In genomic region chr1:245389878-245390277, GRCh38 we compare ENCODE assay signal across 30 cellular contexts.
"Had no signal": no experiment of that assay in that cellular context is flagged by ENCODE, and none has a peak within 500 bp of the region (broad histone marks: within the 10 kb centered on the region; RNA-seq: fewer than 3 reads in every experiment).

No MANE protein-coding gene starts in this region.

- DNase-seq: islet precursor cell; left cardiac atrium; left lung; lower lobe of right lung; mammary epithelial cell; mesenchymal stem cell; naive thymus-derived CD8-positive, alpha-beta T cell; nucleus accumbens; pancreas; posterior cingulate gyrus; retina; right cardiac atrium; stimulated activated CD4-positive, alpha-beta T cell treated with anti-CD3 and anti-CD28 coated beads, Interleukin-12 subunit alpha, Interleukin-12 subunit beta, amount 100 ng/mL, for 4 hours; stimulated activated CD4-positive, alpha-beta T cell treated with anti-CD3 and anti-CD28 coated beads, Interleukin-15, amount 100 ng/mL, for 24 hours; stimulated activated CD4-positive, alpha-beta T cell treated with anti-CD3 and anti-CD28 coated beads, Interleukin-2, amount 100 ng/mL, for 24 hours; stimulated activated CD4-positive, alpha-beta T cell treated with anti-CD3 and anti-CD28 coated beads, Interleukin-4, amount 100 ng/mL, for 1 hour; stimulated activated naive CD4-positive, alpha-beta T cell; tibial artery; trophoblast cell; uterus had no signal

- ATAC-seq: left cardiac atrium; left lung; lower lobe of right lung; naive thymus-derived CD8-positive, alpha-beta T cell; pancreas; right cardiac atrium; sciatic nerve; stimulated activated effector memory CD8-positive, alpha-beta T cell treated with anti-CD3 and anti-CD28 coated beads, Interleukin-12 subunit alpha, Interleukin-12 subunit beta, amount 100 ng/mL, for 72 hours had no signal

- H3K4me1 ChIP-seq: left lung, lower lobe of right lung, pancreas, prostate gland, suprapubic skin, tibial artery, uterus had no signal

- H3K27ac Mint-ChIP-seq: naive thymus-derived CD8-positive, alpha-beta T cell; stimulated activated effector memory CD8-positive, alpha-beta T cell treated with anti-CD3 and anti-CD28 coated beads, Interleukin-12 subunit alpha, Interleukin-12 subunit beta, amount 100 ng/mL, for 72 hours; stimulated activated naive CD8-positive, alpha-beta T cell treated with anti-CD3 and anti-CD28 coated beads, Interleukin-15, Interleukin-2, amounts not matched to agents 100 ng/mL and 50 ng/mL, for 24 hours had no signal

- H3K9me3 ChIP-seq: left lung, lower lobe of right lung, pancreas, prostate gland, suprapubic skin, thoracic aorta, tibial artery, uterus had no signal

- H3K4me3 ChIP-seq: hepatocyte, left lung, lower lobe of right lung, pancreas, prostate gland, skin epidermis, suprapubic skin, thoracic aorta, tibial artery, uterus had no signal

- H3K36me3 ChIP-seq: left lung, lower lobe of right lung, pancreas, prostate gland, suprapubic skin, thoracic aorta, tibial artery, uterus had no signal

- H3K27me3 Mint-ChIP-seq: stimulated activated naive CD8-positive, alpha-beta T cell treated with anti-CD3 and anti-CD28 coated beads, Interleukin-15, Interleukin-2, amounts not matched to agents 100 ng/mL and 50 ng/mL, for 24 hours had no signal

- H3K9me3 Mint-ChIP-seq: neural crest cell; stimulated activated naive CD8-positive, alpha-beta T cell treated with anti-CD3 and anti-CD28 coated beads, Interleukin-15, Interleukin-2, amounts not matched to agents 100 ng/mL and 50 ng/mL, for 24 hours had no signal

- H3K27me3 ChIP-seq: hepatocyte, left lung, tibial artery, uterus had no signal

- H3K36me3 Mint-ChIP-seq: naive thymus-derived CD8-positive, alpha-beta T cell; stimulated activated effector memory CD8-positive, alpha-beta T cell treated with anti-CD3 and anti-CD28 coated beads, Interleukin-12 subunit alpha, Interleukin-12 subunit beta, amount 100 ng/mL, for 72 hours had no signal

- H3K4me1 Mint-ChIP-seq: neural crest cell; stimulated activated effector memory CD8-positive, alpha-beta T cell treated with anti-CD3 and anti-CD28 coated beads, Interleukin-12 subunit alpha, Interleukin-12 subunit beta, amount 100 ng/mL, for 72 hours had no signal

- H3K27ac ChIP-seq: hepatocyte, left lung, lower lobe of right lung, pancreas, prostate gland, skin epidermis, suprapubic skin, thoracic aorta, tibial artery, uterus had no signal

- H3K4me3 Mint-ChIP-seq: naive thymus-derived CD8-positive, alpha-beta T cell; nephron; neural crest cell; stimulated activated effector memory CD8-positive, alpha-beta T cell treated with anti-CD3 and anti-CD28 coated beads, Interleukin-12 subunit alpha, Interleukin-12 subunit beta, amount 100 ng/mL, for 72 hours; stimulated activated naive CD8-positive, alpha-beta T cell treated with anti-CD3 and anti-CD28 coated beads, Interleukin-15, Interleukin-2, amounts not matched to agents 100 ng/mL and 50 ng/mL, for 24 hours had no signal
